Comparison of ENCODE assay signal across 1 cellular context in the genomic region with DNA sequence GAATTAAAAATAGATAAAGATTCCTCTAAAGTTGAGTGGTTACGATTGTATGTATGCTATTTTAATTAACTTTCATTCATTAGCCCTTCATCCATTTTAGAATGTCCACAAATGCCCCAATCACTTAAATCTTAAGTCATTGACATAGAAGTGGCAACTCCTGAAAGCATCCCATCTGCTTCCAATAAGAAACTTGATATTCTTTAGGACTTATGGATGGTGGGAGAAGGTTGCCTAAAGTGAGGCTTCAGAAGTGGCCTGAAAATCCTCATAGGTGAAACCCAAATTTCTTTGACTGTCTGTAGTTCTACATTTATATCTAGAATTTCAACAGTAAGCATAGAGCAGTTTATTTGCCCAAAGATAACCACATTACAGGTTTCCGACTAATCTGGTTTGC.
TF ChIP-seq lines count a peak whose summit lies in the region.

No MANE protein-coding gene starts in this region.

TF ChIP-seq in SK-N-SH, 30 proteins besides CTCF, POLR2A, EP300 and RAD21 (continued from another document):
- 0 out of 2 replicates have a peak, but pooled peaks have one; percentile 44 for TF ChIP-seq POLR2AphosphoS5 (IDR thresholded peaks at IDR 0.05; ENCODE audit: low read depth, low read length)
- TF ChIP-seq TCF12 (IDR thresholded peaks at IDR 0.05) = peak; percentile 91
- TF ChIP-seq GABPA (IDR thresholded peaks at IDR 0.05; ENCODE audit: low read depth) = no peak
- TF ChIP-seq GATA2 (CRISPR knock-in tag; IDR thresholded peaks at IDR 0.05) = no peak
- TF ChIP-seq RXRA (IDR thresholded peaks at IDR 0.05; ENCODE audit: borderline replicate concordance, low read depth) = no peak
